In genomic region chr11:108497317-108498045, GRCh38 we compare ENCODE assay signal across 8 cellular contexts. TPM values are rescaled to one million over a fixed set of nuclear protein-coding genes. Genes with fewer than 3 reads are reported as not detected.
DNase-seq lines count a peak whose midpoint lies in the region; ATAC-seq and TF ChIP-seq lines count a peak whose summit lies in the region.

No MANE protein-coding gene starts in this region.

- H3K27ac Mint-ChIP-seq in type B pancreatic cell: peak overlapping the region; percentile 98

- ATAC-seq in HG02588 (IDR thresholded peaks at IDR 0.05; ENCODE audit: unreplicated experiment): peak; percentile 52
- ATAC-seq in left cardiac atrium: peak; percentile 95 to 98

- H3K4me1 Mint-ChIP-seq in type B pancreatic cell (ENCODE audit: unreplicated experiment): peaks cover 43% of the 10 kb centered on the region

- H3K4me3 Mint-ChIP-seq in type B pancreatic cell: peak overlapping the region; percentile 97

- peaks cover 10% of the 10 kb centered on the region for H3K36me3 Mint-ChIP-seq in type B pancreatic cell

- H3K4me3 ChIP-seq in GM06990 (replicated peaks; ENCODE audit: low read depth, low read length): peak overlapping the region; percentile 68

- intact Hi-C loops in left cardiac atrium (cut with DNase I): loop anchor here in 1 of 2 donors (10.0 kb wide), 1 partner anchor 157 kb away; no protein-coding TSS in a partner anchor

- H3K9me3 Mint-ChIP-seq in type B pancreatic cell: no peaks in the 10 kb centered on the region

- DNase-seq in GM06990 (ENCODE audit: extremely low read depth, insufficient read length): peak; percentile 64
- peak; percentile 40 for DNase-seq in NCI-H128 (lab: John Stamatoyannopoulos, UW; ENCODE audit: unreplicated experiment)
- peak; percentile 46 to 85 (median 65) for DNase-seq in T-helper 1 cell
- DNase-seq in amniotic epithelial cell (ENCODE audit: low read depth): peak; percentile 100
- peak; percentile 92 for DNase-seq in left cardiac atrium
- peak; percentile 74 for DNase-seq in pons (ENCODE audit: low spot score)
- peak; percentile 77 for DNase-seq in type B pancreatic cell (ENCODE audit: extremely low spot score, unreplicated experiment)

- no peaks in the 10 kb centered on the region; the same call in 1 of the 2 replicates for H3K27me3 ChIP-seq in GM06990 (replicated peaks; ENCODE audit: control insufficient read depth, insufficient read depth, low read length)

- H3K36me3 ChIP-seq in GM06990 (ENCODE audit: control insufficient read depth, insufficient read depth, low read length): no peaks in the 10 kb centered on the region

- peaks cover 4% of the 10 kb centered on the region for H3K27me3 Mint-ChIP-seq in type B pancreatic cell

- TF ChIP-seq CTCF in GM06990 (IDR thresholded peaks at IDR 0.05; ENCODE audit: insufficient read depth, low read length, poor library complexity, severe bottlenecking): no peak
- TF ChIP-seq CTCF in type B pancreatic cell (conservative IDR thresholded peaks at IDR 0.05): no peak

RNA-seq across cellular contexts. Expression of gene POGLUT3, which starts 0.7 kb away (rescaled TPM):
- total RNA-seq in left cardiac atrium: 10 to 100 TPM; 22.5 to 23.3 TPM
- 19.2 and 23.8 TPM in 2 replicates for total RNA-seq in type B pancreatic cell (ENCODE audit: low replicate concordance)

RNA-seq across cellular contexts. Expression of gene C11orf65, which starts 30.2 kb away (rescaled TPM):
- total RNA-seq in left cardiac atrium (under 1 TPM; 0.18 to 0.94 TPM), type B pancreatic cell (ENCODE audit: low replicate concordance) (0.70 and 1.0 TPM in 2 replicates)

Comparison
In these comparisons a context has a peak if more than half of its experiments do, and no peak if none do; other contexts are left out.
1. Peak in every context shown above with its lines: DNase-seq, ATAC-seq and H3K4me3 ChIP-seq.
2. DNase-seq: peak in every context shown above with its lines; median percentile 100 in amniotic epithelial cell; 92 in left cardiac atrium; 77 in type B pancreatic cell; 74 in pons; 65 in T-helper 1 cell; 64 in GM06990; 40 in NCI-H128.